1 cellular context compared by ENCODE assay signal in genomic region chr6:170268216-170269129, GRCh38.
TF ChIP-seq lines count a peak whose summit lies in the region.

No MANE protein-coding gene starts in this region.

TF ChIP-seq in IMR-90, 13 proteins besides CTCF, POLR2A, EP300 and RAD21:
- TF ChIP-seq MAFK (IDR thresholded peaks at IDR 0.05; ENCODE audit: low read depth, low read length) (no peak), BHLHE40 (IDR thresholded peaks at IDR 0.05; ENCODE audit: low read depth, low read length) (no peak), SMC3 (IDR thresholded peaks at IDR 0.05; ENCODE audit: low read depth, low read length) (no peak), RCOR1 (IDR thresholded peaks at IDR 0.05; ENCODE audit: insufficient replicate concordance, low read length) (no peak), USF2 (IDR thresholded peaks at IDR 0.05; ENCODE audit: low read depth, low read length) (no peak), RFX5 (IDR thresholded peaks at IDR 0.05; ENCODE audit: low read depth, low read length) (no peak), CEBPB (IDR thresholded peaks at IDR 0.05; ENCODE audit: low read depth, low read length) (no peak), MXI1 (IDR thresholded peaks at IDR 0.05; ENCODE audit: borderline replicate concordance, low read depth, low read length) (no peak), CHD1 (IDR thresholded peaks at IDR 0.05; ENCODE audit: low read depth, low read length) (no peak), NFE2L2 (IDR thresholded peaks at IDR 0.05; ENCODE audit: low read depth, low read length) (no peak), FOS (IDR thresholded peaks at IDR 0.05; ENCODE audit: low read depth, low read length) (no peak), MAZ (IDR thresholded peaks at IDR 0.05; ENCODE audit: borderline replicate concordance, low read depth, low read length) (no peak)
- TF ChIP-seq, protein P1, sequence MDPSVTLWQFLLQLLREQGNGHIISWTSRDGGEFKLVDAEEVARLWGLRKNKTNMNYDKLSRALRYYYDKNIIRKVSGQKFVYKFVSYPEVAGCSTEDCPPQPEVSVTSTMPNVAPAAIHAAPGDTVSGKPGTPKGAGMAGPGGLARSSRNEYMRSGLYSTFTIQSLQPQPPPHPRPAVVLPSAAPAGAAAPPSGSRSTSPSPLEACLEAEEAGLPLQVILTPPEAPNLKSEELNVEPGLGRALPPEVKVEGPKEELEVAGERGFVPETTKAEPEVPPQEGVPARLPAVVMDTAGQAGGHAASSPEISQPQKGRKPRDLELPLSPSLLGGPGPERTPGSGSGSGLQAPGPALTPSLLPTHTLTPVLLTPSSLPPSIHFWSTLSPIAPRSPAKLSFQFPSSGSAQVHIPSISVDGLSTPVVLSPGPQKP (IDR thresholded peaks at IDR 0.05; ENCODE audit: borderline replicate concordance, low read depth, low read length), result no peak
TF ChIP-seq in IMR-90: peak in this region for 0.
